20 cellular contexts compared by ENCODE assay signal in genomic region chr7:154750353-154750801, GRCh38.
"Had no signal": no experiment of that assay in that cellular context is flagged by ENCODE, and none has a peak within 500 bp of the region (broad histone marks: within the 10 kb centered on the region; RNA-seq: fewer than 3 reads in every experiment).

No MANE protein-coding gene starts in this region.

- H3K9me3 Mint-ChIP-seq: endodermal cell, neural crest cell had no signal

- H3K9me3 ChIP-seq: pancreas, prostate gland, right lobe of liver, testis, upper lobe of right lung, vagina had no signal

- H3K27ac Mint-ChIP-seq: endodermal cell; natural killer cell; stimulated activated naive B cell treated with anti-CD40 and anti-IgM and Interleukin-4, amounts not matched to agents 10 μg/mL and 1 μg/mL and 100 μg/mL, for 72 hours; stimulated activated naive CD8-positive, alpha-beta T cell treated with anti-CD3 and anti-CD28 coated beads, Interleukin-15, amount 100 ng/mL, for 72 hours had no signal

- H3K4me3 Mint-ChIP-seq: endodermal cell; natural killer cell; neural crest cell; stimulated activated naive B cell treated with anti-CD40 and anti-IgM and Interleukin-4, amounts not matched to agents 10 μg/mL and 1 μg/mL and 100 μg/mL, for 72 hours; stimulated activated naive CD8-positive, alpha-beta T cell treated with anti-CD3 and anti-CD28 coated beads, Interleukin-15, amount 100 ng/mL, for 72 hours had no signal

- H3K4me3 ChIP-seq: coronary artery, pancreas, prostate gland, right lobe of liver, tibial nerve, upper lobe of right lung, vagina had no signal

- H3K36me3 ChIP-seq: pancreas, prostate gland, right lobe of liver, tibial nerve, upper lobe of right lung, vagina had no signal

- H3K4me1 ChIP-seq: foreskin keratinocyte, pancreas, prostate gland, right lobe of liver, testis, tibial nerve, upper lobe of right lung, vagina had no signal

- H3K27me3 ChIP-seq: foreskin keratinocyte, pancreas, right lobe of liver, testis, tibial nerve, upper lobe of right lung, vagina had no signal

- H3K36me3 Mint-ChIP-seq: natural killer cell; stimulated activated naive B cell treated with anti-CD40 and anti-IgM and Interleukin-4, amounts not matched to agents 10 μg/mL and 1 μg/mL and 100 μg/mL, for 72 hours had no signal

- DNase-seq: effector CD4-positive, alpha-beta T cell; endodermal cell; erythroblast; foreskin keratinocyte; hippocampal formation; kidney glomerular epithelial cell; natural killer cell; pancreas; retina; right lobe of liver; stimulated activated CD4-positive, alpha-beta T cell treated with anti-CD3 and anti-CD28 coated beads, Interleukin-4, amount 100 ng/mL, for 1 hour; stimulated activated naive B cell treated with anti-CD40 and anti-IgM and Interleukin-4, amounts not matched to agents 10 μg/mL and 1 μg/mL and 100 μg/mL, for 72 hours; stimulated activated naive CD8-positive, alpha-beta T cell treated with anti-CD3 and anti-CD28 coated beads, Interleukin-15, amount 100 ng/mL, for 72 hours; testis; upper lobe of right lung had no signal

- H3K27ac ChIP-seq: coronary artery, foreskin keratinocyte, pancreas, prostate gland, right lobe of liver, testis, tibial nerve, upper lobe of right lung, vagina had no signal

- H3K4me1 Mint-ChIP-seq: endodermal cell; natural killer cell; neural crest cell; stimulated activated naive B cell treated with anti-CD40 and anti-IgM and Interleukin-4, amounts not matched to agents 10 μg/mL and 1 μg/mL and 100 μg/mL, for 72 hours; stimulated activated naive CD8-positive, alpha-beta T cell treated with anti-CD3 and anti-CD28 coated beads, Interleukin-15, amount 100 ng/mL, for 72 hours had no signal

- H3K27me3 Mint-ChIP-seq: stimulated activated naive B cell treated with anti-CD40 and anti-IgM and Interleukin-4, amounts not matched to agents 10 μg/mL and 1 μg/mL and 100 μg/mL, for 72 hours; stimulated activated naive CD8-positive, alpha-beta T cell treated with anti-CD3 and anti-CD28 coated beads, Interleukin-15, amount 100 ng/mL, for 72 hours had no signal

- ATAC-seq: foreskin keratinocyte; natural killer cell; pancreas; right lobe of liver; stimulated activated naive B cell treated with anti-CD40 and anti-IgM and Interleukin-4, amounts not matched to agents 10 μg/mL and 1 μg/mL and 100 μg/mL, for 72 hours; stimulated activated naive CD8-positive, alpha-beta T cell treated with anti-CD3 and anti-CD28 coated beads, Interleukin-15, amount 100 ng/mL, for 72 hours; upper lobe of right lung had no signal
